ENCODE assay signal across 14 cellular contexts in genomic region chr1:69312055-69312732, GRCh38.
"Had no signal": no experiment of that assay in that cellular context is flagged by ENCODE, and none has a peak within 500 bp of the region (broad histone marks: within the 10 kb centered on the region; RNA-seq: fewer than 3 reads in every experiment).

No MANE protein-coding gene starts in this region.

- DNase-seq: activated CD8-positive, alpha-beta memory T cell treated with anti-CD3 and anti-CD28 coated beads, Interleukin-2, amount 50 U/mL, for 4 hours; activated CD8-positive, alpha-beta T cell treated with anti-CD3 and anti-CD28 coated beads for 36 hours; activated naive CD4-positive, alpha-beta T cell; activated T-cell treated with anti-CD3 and anti-CD28 coated beads, Interleukin-2, amount 50 U/mL, for 72 hours; effector CD8-positive, alpha-beta T cell; gastrocnemius medialis; heart right ventricle; pancreas; stomach had no signal

- H3K27me3 ChIP-seq: cardiac muscle cell, gastrocnemius medialis, heart right ventricle, pancreas, stomach had no signal

- H3K36me3 ChIP-seq: cardiac muscle cell, gastrocnemius medialis, heart right ventricle, pancreas, stomach, thoracic aorta had no signal

- FAIRE-seq: pancreas had no signal

- ATAC-seq: activated CD8-positive, alpha-beta T cell treated with anti-CD3 and anti-CD28 coated beads for 36 hours; activated T-cell treated with anti-CD3 and anti-CD28 coated beads, Interleukin-2, amount 50 U/mL, for 72 hours; gastrocnemius medialis; heart right ventricle; left lobe of liver had no signal

- H3K4me1 ChIP-seq: gastrocnemius medialis, heart right ventricle, pancreas, stomach had no signal

- H3K4me3 ChIP-seq: cardiac muscle cell, coronary artery, gastrocnemius medialis, heart right ventricle, pancreas, skin epidermis, stomach, thoracic aorta had no signal

- H3K27ac ChIP-seq: cardiac muscle cell, coronary artery, gastrocnemius medialis, heart right ventricle, pancreas, skin epidermis, stomach, thoracic aorta had no signal

- H3K9me3 ChIP-seq: gastrocnemius medialis, pancreas, thoracic aorta had no signal
